Comparison of ENCODE assay signal across 18 cellular contexts in the genomic region with DNA sequence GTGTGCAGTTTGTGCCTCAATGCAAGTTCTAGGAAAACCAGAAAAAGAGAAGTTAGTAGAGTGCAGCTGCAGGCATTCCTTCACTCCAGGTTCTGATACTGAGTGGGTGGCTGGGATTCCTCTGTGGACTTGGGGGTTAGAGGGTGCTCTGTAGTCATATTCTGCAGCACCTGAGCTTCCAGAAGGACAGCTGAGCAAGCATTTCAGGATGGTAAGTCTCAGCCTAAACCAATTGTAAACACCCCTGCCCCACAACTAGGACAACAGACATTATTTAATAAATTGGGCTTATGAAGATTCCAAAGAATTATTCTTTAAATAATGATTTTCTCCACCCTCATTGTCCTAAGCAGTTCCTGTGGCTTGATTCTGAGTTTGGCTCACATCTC. TPM values are rescaled to one million over a fixed set of nuclear protein-coding genes. Genes with fewer than 3 reads are reported as not detected.
"Had no signal": no experiment of that assay in that cellular context is flagged by ENCODE, and none has a peak within 500 bp of the region (broad histone marks: within the 10 kb centered on the region; RNA-seq: fewer than 3 reads in every experiment).

No MANE protein-coding gene starts in this region.

- H3K4me3 ChIP-seq: breast epithelium, coronary artery, heart left ventricle, mucosa of descending colon, prostate gland, uterus had no signal

- H3K9me3 Mint-ChIP-seq: activated CD4-positive, alpha-beta memory T cell treated with anti-CD3 and anti-CD28 coated beads for 36 hours; activated naive CD8-positive, alpha-beta T cell treated with anti-CD3 and anti-CD28 coated beads for 36 hours; stimulated activated naive CD8-positive, alpha-beta T cell treated with anti-CD3 and anti-CD28 coated beads, Interleukin-15, amount 100 ng/mL, for 72 hours had no signal

- H3K27me3 Mint-ChIP-seq: activated CD4-positive, alpha-beta memory T cell treated with anti-CD3 and anti-CD28 coated beads for 36 hours; activated naive CD8-positive, alpha-beta T cell treated with anti-CD3 and anti-CD28 coated beads for 36 hours; stimulated activated naive CD8-positive, alpha-beta T cell treated with anti-CD3 and anti-CD28 coated beads, Interleukin-15, amount 100 ng/mL, for 72 hours had no signal

- H3K4me3 Mint-ChIP-seq: activated CD4-positive, alpha-beta memory T cell treated with anti-CD3 and anti-CD28 coated beads for 36 hours; activated naive CD8-positive, alpha-beta T cell treated with anti-CD3 and anti-CD28 coated beads for 36 hours; stimulated activated naive CD8-positive, alpha-beta T cell treated with anti-CD3 and anti-CD28 coated beads, Interleukin-15, amount 100 ng/mL, for 72 hours had no signal

- H3K4me1 Mint-ChIP-seq: activated naive CD8-positive, alpha-beta T cell treated with anti-CD3 and anti-CD28 coated beads for 36 hours; stimulated activated naive CD8-positive, alpha-beta T cell treated with anti-CD3 and anti-CD28 coated beads, Interleukin-15, amount 100 ng/mL, for 72 hours had no signal

- H3K4me1 ChIP-seq: breast epithelium, prostate gland, uterus had no signal

- H3K36me3 ChIP-seq: breast epithelium, prostate gland, uterus had no signal

- H3K36me3 Mint-ChIP-seq: activated CD4-positive, alpha-beta memory T cell treated with anti-CD3 and anti-CD28 coated beads for 36 hours had no signal

- H3K9me3 ChIP-seq: breast epithelium, heart left ventricle, mucosa of descending colon, prostate gland, uterus had no signal

- H3K27ac ChIP-seq: prostate gland, uterus had no signal

- ATAC-seq: mucosa of descending colon; stimulated activated naive CD8-positive, alpha-beta T cell treated with anti-CD3 and anti-CD28 coated beads, Interleukin-15, amount 100 ng/mL, for 72 hours had no signal

- DNase-seq: activated CD4-positive, alpha-beta memory T cell treated with anti-CD3 and anti-CD28 coated beads for 36 hours; activated CD4-positive, alpha-beta T cell treated with anti-CD3 and anti-CD28 coated beads for 48 hours; activated naive CD4-positive, alpha-beta T cell treated with Interleukin-2 at 50 U/mL for 16 hours; activated naive CD8-positive, alpha-beta T cell treated with anti-CD3 and anti-CD28 coated beads for 36 hours; activated T-cell treated with anti-CD3 and anti-CD28 coated beads, Interleukin-2, amount 50 U/mL, for 48 hours; amniotic stem cell; heart left ventricle; left cardiac atrium; mesenchymal stem cell; mucosa of descending colon; stimulated activated CD4-positive, alpha-beta T cell treated with anti-CD3 and anti-CD28 coated beads, Interleukin-4, amount 100 ng/mL, for 24 hours; stimulated activated naive CD8-positive, alpha-beta T cell treated with anti-CD3 and anti-CD28 coated beads, Interleukin-15, amount 100 ng/mL, for 72 hours; T-helper 1 cell; T-helper 9 cell; uterus had no signal

- H3K27me3 ChIP-seq: breast epithelium, heart left ventricle, uterus had no signal

- H3K27ac Mint-ChIP-seq: activated CD4-positive, alpha-beta memory T cell treated with anti-CD3 and anti-CD28 coated beads for 36 hours; activated naive CD8-positive, alpha-beta T cell treated with anti-CD3 and anti-CD28 coated beads for 36 hours; stimulated activated naive CD8-positive, alpha-beta T cell treated with anti-CD3 and anti-CD28 coated beads, Interleukin-15, amount 100 ng/mL, for 72 hours had no signal

RNA-seq across cellular contexts. Expression of a gene that starts 9.1 kb away (rescaled TPM):
- total RNA-seq: activated CD4-positive, alpha-beta memory T cell treated with anti-CD3 and anti-CD28 coated beads for 36 hours had no signal
